Comparison of ENCODE assay signal across 23 cellular contexts in the genomic region with DNA sequence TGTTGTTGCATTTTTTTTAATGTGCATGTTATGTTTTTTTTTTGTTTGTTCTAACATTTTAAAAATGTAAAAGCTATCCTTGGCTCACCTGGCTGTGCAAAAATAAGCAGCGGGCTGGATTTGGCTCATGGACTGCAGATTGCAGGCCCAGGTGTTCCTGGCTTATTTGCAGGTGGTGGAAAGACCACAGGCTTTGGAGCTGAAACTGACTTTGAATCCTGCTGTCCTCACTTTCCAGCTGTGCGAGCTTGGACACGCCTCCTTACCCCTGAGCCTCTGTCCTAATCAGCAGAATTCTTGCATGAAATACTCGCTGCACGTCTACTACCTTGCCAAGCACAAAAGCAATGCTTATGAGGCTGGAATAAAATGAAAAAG.
DNase-seq lines count a peak whose midpoint lies in the region; FAIRE-seq and TF ChIP-seq lines count a peak whose summit lies in the region.
"Had no signal": no experiment of that assay in that cellular context is flagged by ENCODE, and none has a peak within 500 bp of the region (broad histone marks: within the 10 kb centered on the region; RNA-seq: fewer than 3 reads in every experiment).

No MANE protein-coding gene starts in this region.

- no peak for FAIRE-seq in astrocyte (lab: Jason Lieb, UNC)
- FAIRE-seq: islet of Langerhans had no signal

- peak overlapping the region; percentile 18 for H3K27ac Mint-ChIP-seq in astrocyte (ENCODE audit: unreplicated experiment)
- H3K27ac Mint-ChIP-seq: stimulated activated memory B cell treated with anti-CD40 and anti-IgM and Interleukin-4, amounts not matched to agents 10 μg/mL and 1 μg/mL and 100 μg/mL, for 72 hours had no signal

- H3K9ac ChIP-seq in astrocyte (ENCODE audit: low read length): no peak overlapping the region
- H3K9ac ChIP-seq in colonic mucosa (ENCODE audit: low read depth in 2 of 2, low read length in 2 of 2): no peak overlapping the region

- H3K4me1 Mint-ChIP-seq in astrocyte (ENCODE audit: low read depth, unreplicated experiment): peaks cover 44% of the 10 kb centered on the region
- H3K4me1 Mint-ChIP-seq: stimulated activated memory B cell treated with anti-CD40 and anti-IgM and Interleukin-4, amounts not matched to agents 10 μg/mL and 1 μg/mL and 100 μg/mL, for 72 hours had no signal

- H2AFZ ChIP-seq in astrocyte (ENCODE audit: low read depth, low read length): peak overlapping the region; percentile 26

- H3K36me3 ChIP-seq in astrocyte (ENCODE audit: insufficient read depth, low read length) (no peaks in the 10 kb centered on the region), colonic mucosa (no peaks in the 10 kb centered on the region)
- H3K36me3 ChIP-seq: Peyer's patch, SJSA1, suprapubic skin had no signal

- no peak overlapping the region for H3K4me3 Mint-ChIP-seq in astrocyte (ENCODE audit: unreplicated experiment)
- H3K4me3 Mint-ChIP-seq: stimulated activated memory B cell treated with anti-CD40 and anti-IgM and Interleukin-4, amounts not matched to agents 10 μg/mL and 1 μg/mL and 100 μg/mL, for 72 hours had no signal

- H3K27ac ChIP-seq in astrocyte (ENCODE audit: low read depth, low read length) (no peak overlapping the region), colonic mucosa (no peak overlapping the region)
- H3K27ac ChIP-seq: 22Rv1, Peyer's patch, SJSA1, suprapubic skin had no signal

- H3K4me3 ChIP-seq in astrocyte (ENCODE audit: insufficient read depth, low read depth, low read length) (no peak overlapping the region), colonic mucosa (no peak overlapping the region)
- H3K4me3 ChIP-seq: lung, Peyer's patch, SJSA1, suprapubic skin had no signal

- H3K9me3 ChIP-seq in astrocyte (ENCODE audit: insufficient read depth, low read depth, low read length): no peaks in the 10 kb centered on the region
- H3K9me3 ChIP-seq in colonic mucosa: no peaks in the 10 kb centered on the region
- H3K9me3 ChIP-seq: Peyer's patch, SJSA1, suprapubic skin had no signal

- H3K27me3 Mint-ChIP-seq in astrocyte (ENCODE audit: low read depth, unreplicated experiment): no peaks in the 10 kb centered on the region

- H3K4me2 ChIP-seq in astrocyte (ENCODE audit: low read length): no peak overlapping the region

- DNase-seq in NCI-H146 (lab: John Stamatoyannopoulos, UW) (peak; percentile 14), NCI-H146 treated with DMSO at 0.1 percent for 48 hours (lab: John Stamatoyannopoulos, UW; ENCODE audit: unreplicated experiment) (no peak), astrocyte (ENCODE audit: low read depth) (no peak), kidney glomerular epithelial cell (lab: John Stamatoyannopoulos, UW) (peak; percentile 60), renal cortical epithelial cell (ENCODE audit: low read depth) (peak; percentile 34), iPS-NIHi11 (ENCODE audit: low spot score) (no peak), colonic mucosa (no peak)
- no peak for DNase-seq in activated T-cell treated with anti-CD3 and anti-CD28 coated beads, Interleukin-2, amount 50 U/mL, for 1 hour
- DNase-seq: activated CD4-positive, alpha-beta T cell treated with anti-CD3 and anti-CD28 coated beads, Interleukin-2, amount 50 U/mL, for 48 hours; activated naive CD4-positive, alpha-beta T cell treated with anti-CD3 and anti-CD28 coated beads, Interleukin-2, amount 50 U/mL, for 16 hours; dermis blood vessel endothelial cell; Karpas-422; NCI-H1436; NCI-H524 treated with DMSO at 0.1 percent for 48 hours; Peyer's patch; stimulated activated CD4-positive, alpha-beta T cell treated with anti-CD3 and anti-CD28 coated beads, Interleukin-4, amount 100 ng/mL, for 4 hours; T-helper 1 cell had no signal

- H4K20me1 ChIP-seq in astrocyte (ENCODE audit: insufficient read depth, low read length): no peaks in the 10 kb centered on the region

- TF ChIP-seq CTCF in astrocyte (IDR thresholded peaks at IDR 0.05; ENCODE audit: insufficient read depth, low read depth, low read length) (no peak), colonic mucosa (IDR thresholded peaks at IDR 0.05) (no peak)

- intact Hi-C loops in colonic mucosa (cut with DNase I): no loop called here

- no peaks in the 10 kb centered on the region for H3K79me2 ChIP-seq in astrocyte (ENCODE audit: insufficient read depth, low read length)

- no peaks in the 10 kb centered on the region for H3K9me3 Mint-ChIP-seq in astrocyte (ENCODE audit: unreplicated experiment)
- H3K9me3 Mint-ChIP-seq: stimulated activated memory B cell treated with anti-CD40 and anti-IgM and Interleukin-4, amounts not matched to agents 10 μg/mL and 1 μg/mL and 100 μg/mL, for 72 hours had no signal

- H3K27me3 ChIP-seq in astrocyte (ENCODE audit: insufficient read depth, low read length) (no peaks in the 10 kb centered on the region), colonic mucosa (no peaks in the 10 kb centered on the region)
- H3K27me3 ChIP-seq: Peyer's patch, SJSA1, suprapubic skin had no signal

- H3K4me1 ChIP-seq in astrocyte (ENCODE audit: insufficient read depth, low read length): peaks cover 36% of the 10 kb centered on the region
- H3K4me1 ChIP-seq in colonic mucosa: no peaks in the 10 kb centered on the region

- H3K36me3 Mint-ChIP-seq in astrocyte (ENCODE audit: low read depth, unreplicated experiment): no peaks in the 10 kb centered on the region
- H3K36me3 Mint-ChIP-seq: stimulated activated memory B cell treated with anti-CD40 and anti-IgM and Interleukin-4, amounts not matched to agents 10 μg/mL and 1 μg/mL and 100 μg/mL, for 72 hours had no signal

Comparison
In these comparisons a context has a peak if more than half of its experiments do, and no peak if none do; other contexts are left out.
1. DNase-seq: peak in NCI-H146 (single experiment), kidney glomerular epithelial cell (single experiment) and renal cortical epithelial cell (single experiment); none in NCI-H146 treated with DMSO at 0.1 percent for 48 hours (single experiment), astrocyte (single experiment), iPS-NIHi11 (single experiment), colonic mucosa (single experiment) and activated T-cell treated with anti-CD3 and anti-CD28 coated beads, Interleukin-2, amount 50 U/mL, for 1 hour (single experiment).